Comparison of ENCODE assay signal across 1 cellular context in the genomic region with DNA sequence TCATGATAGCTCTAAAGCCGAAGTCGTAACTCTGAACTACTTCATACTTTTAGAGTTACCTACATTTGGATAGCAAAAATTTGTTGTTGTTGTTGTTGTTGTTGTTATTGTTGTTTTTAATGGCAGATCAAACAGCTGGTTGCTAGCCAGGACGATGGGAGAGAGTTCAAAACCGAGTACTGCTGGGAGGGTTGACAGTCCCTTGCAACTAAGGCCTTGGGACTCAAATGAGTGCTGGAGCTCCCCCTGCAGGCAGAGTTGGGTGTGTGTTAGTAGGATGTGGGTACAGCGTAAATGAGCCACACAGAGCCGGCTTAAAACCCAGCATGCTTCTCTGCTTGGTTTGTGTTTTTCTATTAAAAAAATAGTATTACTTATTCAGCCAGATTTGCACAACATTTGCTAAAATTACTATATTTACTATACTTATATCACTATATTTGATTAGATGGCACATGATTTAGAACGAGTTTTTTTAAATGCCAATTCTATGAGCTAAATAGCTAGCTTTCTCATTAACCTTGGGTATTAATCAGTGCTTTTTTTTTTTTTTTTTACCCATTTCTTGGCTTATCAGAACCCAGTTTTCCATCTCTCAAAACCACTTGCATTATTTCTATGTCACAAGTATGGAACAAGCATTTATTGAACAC.
A peak's percentile ranks its signal among the peaks of the same experiment; 100 is the strongest.
TF ChIP-seq lines count a peak whose summit lies in the region.

No MANE protein-coding gene starts in this region.

TF ChIP-seq in PFSK-1, 5 proteins besides CTCF, POLR2A, EP300 and RAD21 (continued from another document):
- TF ChIP-seq FOXP2 (optimal IDR thresholded peaks at IDR 0.05; ENCODE audit: borderline replicate concordance, extremely low read depth, extremely low read length, insufficient read depth), result peak; percentile 37
- no peak for TF ChIP-seq SIN3A (IDR thresholded peaks at IDR 0.05; ENCODE audit: borderline replicate concordance, insufficient read depth, low read length)
- no peak for TF ChIP-seq TAF1 (IDR thresholded peaks at IDR 0.05; ENCODE audit: borderline replicate concordance, insufficient read depth, low read length)
